Comparison of ENCODE assay signal across 19 cellular contexts in the genomic region with DNA sequence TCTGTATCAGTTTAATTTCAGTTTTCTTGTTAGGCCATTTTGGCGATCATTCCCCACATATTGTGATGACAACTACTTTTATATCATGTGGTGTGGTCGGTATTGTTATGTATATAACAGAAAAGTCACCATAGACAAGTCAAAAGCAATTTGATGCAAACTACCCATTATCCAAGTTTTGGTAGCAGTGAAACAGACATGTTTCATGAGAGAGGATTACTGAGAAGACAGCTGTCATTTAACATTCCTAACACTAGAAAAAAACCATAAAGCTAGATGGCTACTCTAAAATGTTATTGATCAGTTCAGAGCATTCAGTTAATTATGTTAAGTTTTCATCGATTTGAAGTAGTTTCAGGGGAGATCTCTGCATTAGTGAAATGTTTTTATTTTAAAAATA.
"Had no signal": no experiment of that assay in that cellular context is flagged by ENCODE, and none has a peak within 500 bp of the region (broad histone marks: within the 10 kb centered on the region; RNA-seq: fewer than 3 reads in every experiment).

No MANE protein-coding gene starts in this region.

- H3K4me1 Mint-ChIP-seq: naive thymus-derived CD8-positive, alpha-beta T cell had no signal

- H3K9me3 ChIP-seq: esophagus muscularis mucosa, gastrocnemius medialis, pancreas, tibial artery, upper lobe of left lung, vagina had no signal

- H3K27me3 Mint-ChIP-seq: naive thymus-derived CD8-positive, alpha-beta T cell; progenitor cell of endocrine pancreas; stimulated activated naive CD8-positive, alpha-beta T cell treated with anti-CD3 and anti-CD28 coated beads, Interleukin-15, Interleukin-2, amounts not matched to agents 100 ng/mL and 50 ng/mL, for 24 hours had no signal

- H3K4me3 ChIP-seq: esophagus muscularis mucosa, gastrocnemius medialis, pancreas, tibial artery, upper lobe of left lung, vagina had no signal

- H3K27ac ChIP-seq: epithelial cell of prostate, esophagus muscularis mucosa, gastrocnemius medialis, pancreas, tibial artery, upper lobe of left lung, vagina had no signal

- H3K9me3 Mint-ChIP-seq: naive thymus-derived CD8-positive, alpha-beta T cell; stimulated activated naive CD8-positive, alpha-beta T cell treated with anti-CD3 and anti-CD28 coated beads, Interleukin-15, Interleukin-2, amounts not matched to agents 100 ng/mL and 50 ng/mL, for 24 hours had no signal

- H3K4me3 Mint-ChIP-seq: naive thymus-derived CD8-positive, alpha-beta T cell; stimulated activated naive CD8-positive, alpha-beta T cell treated with anti-CD3 and anti-CD28 coated beads, Interleukin-15, Interleukin-2, amounts not matched to agents 100 ng/mL and 50 ng/mL, for 24 hours had no signal

- DNase-seq: cortex of kidney; effector memory CD4-positive, alpha-beta T cell; gastrocnemius medialis; islet precursor cell; mammary epithelial cell; naive thymus-derived CD8-positive, alpha-beta T cell; occipital lobe; pancreas; right cardiac atrium; small intestine; stimulated activated CD4-positive, alpha-beta T cell treated with anti-CD3 and anti-CD28 coated beads, Interleukin-2, amount 100 ng/mL, for 48 hours; tibial artery; upper lobe of left lung had no signal

- ATAC-seq: gastrocnemius medialis; left lobe of liver; naive thymus-derived CD8-positive, alpha-beta T cell; pancreas; right cardiac atrium had no signal

- H3K4me1 ChIP-seq: pancreas, upper lobe of left lung, vagina had no signal

- H3K27me3 ChIP-seq: esophagus muscularis mucosa, gastrocnemius medialis, pancreas, tibial artery, upper lobe of left lung, vagina had no signal

- H3K27ac Mint-ChIP-seq: naive thymus-derived CD8-positive, alpha-beta T cell; progenitor cell of endocrine pancreas; stimulated activated naive CD8-positive, alpha-beta T cell treated with anti-CD3 and anti-CD28 coated beads, Interleukin-15, Interleukin-2, amounts not matched to agents 100 ng/mL and 50 ng/mL, for 24 hours had no signal

- H3K36me3 ChIP-seq: esophagus muscularis mucosa, gastrocnemius medialis, pancreas, tibial artery, upper lobe of left lung, vagina had no signal
